10 cellular contexts compared by ENCODE assay signal in the genomic region with DNA sequence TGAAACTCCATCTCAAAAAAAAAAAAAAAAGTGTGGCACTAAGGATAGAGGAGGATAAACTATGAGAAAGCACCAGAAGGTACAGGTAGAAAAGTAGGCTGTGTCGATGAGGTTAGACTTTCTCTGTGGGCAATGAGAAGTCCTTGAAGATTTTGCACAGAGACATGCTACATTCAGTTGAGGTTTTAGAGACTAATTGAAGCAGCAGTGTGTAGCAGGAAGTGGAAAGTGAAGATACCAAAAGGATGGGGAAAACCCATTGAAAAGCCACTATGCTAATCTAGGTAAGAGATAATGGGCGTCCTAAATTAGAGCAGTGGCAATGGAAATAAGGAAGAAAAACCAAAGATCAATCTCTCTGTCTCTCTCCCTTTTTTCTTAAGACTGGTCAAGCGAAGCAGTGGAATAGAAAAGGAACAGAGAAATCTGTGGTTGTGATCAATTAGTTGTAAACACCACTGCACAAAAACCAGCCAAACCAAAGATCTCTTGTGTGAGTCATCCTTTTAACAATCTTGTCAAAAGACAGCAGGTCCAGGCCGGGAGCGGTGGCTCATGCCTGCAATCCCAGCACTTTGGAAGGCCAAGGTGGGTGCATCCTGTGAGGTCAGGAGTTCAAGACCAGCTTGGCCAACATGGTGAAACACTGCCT. TPM values are rescaled to one million over a fixed set of nuclear protein-coding genes. Genes with fewer than 3 reads are reported as not detected.
DNase-seq lines count a peak whose midpoint lies in the region; ATAC-seq and TF ChIP-seq lines count a peak whose summit lies in the region.
"Had no signal": no experiment of that assay in that cellular context is flagged by ENCODE, and none has a peak within 500 bp of the region (broad histone marks: within the 10 kb centered on the region; RNA-seq: fewer than 3 reads in every experiment).

No MANE protein-coding gene starts in this region.

- peak; percentile 84 for ATAC-seq in HG03135 (IDR thresholded peaks at IDR 0.05; ENCODE audit: unreplicated experiment)

- DNase-seq in activated T-cell treated with anti-CD3 and anti-CD28 coated beads for 24 hours (ENCODE audit: low read depth) (peak; percentile 8), activated T-cell treated with anti-CD3 and anti-CD28 coated beads for 4 hours (no peak), dedifferentiated amniotic fluid mesenchymal stem cell (ENCODE audit: extremely low spot score) (no peak), osteocyte (ENCODE audit: extremely low spot score, unreplicated experiment) (no peak), nephron progenitor cell (no peak)
- peak; percentile 25 for DNase-seq in activated T-cell treated with anti-CD3 and anti-CD28 coated beads, Interleukin-2, amount 50 U/mL, for 1 hour
- DNase-seq: NCI-H1417 had no signal

- TF ChIP-seq CTCF in osteocyte (IDR thresholded peaks at IDR 0.05) (no peak), nephron progenitor cell (IDR thresholded peaks at IDR 0.05) (no peak)

- no peaks in the 10 kb centered on the region for H3K9me3 Mint-ChIP-seq in stimulated activated naive CD8-positive, alpha-beta T cell treated with anti-CD3 and anti-CD28 coated beads, Interleukin-15, Interleukin-2, amounts not matched to agents 100 ng/mL and 50 ng/mL, for 24 hours
- H3K9me3 Mint-ChIP-seq in osteocyte (ENCODE audit: unreplicated experiment) (no peaks in the 10 kb centered on the region), nephron progenitor cell (no peaks in the 10 kb centered on the region)

- H3K36me3 Mint-ChIP-seq in stimulated activated naive CD8-positive, alpha-beta T cell treated with anti-CD3 and anti-CD28 coated beads, Interleukin-15, Interleukin-2, amounts not matched to agents 100 ng/mL and 50 ng/mL, for 24 hours (ENCODE audit: low read depth) = no peaks in the 10 kb centered on the region
- H3K36me3 Mint-ChIP-seq in osteocyte (ENCODE audit: unreplicated experiment) (no peaks in the 10 kb centered on the region), nephron progenitor cell (ENCODE audit: low read depth) (no peaks in the 10 kb centered on the region)

- H3K27me3 Mint-ChIP-seq in stimulated activated naive CD8-positive, alpha-beta T cell treated with anti-CD3 and anti-CD28 coated beads, Interleukin-15, Interleukin-2, amounts not matched to agents 100 ng/mL and 50 ng/mL, for 24 hours = peaks cover 12% of the 10 kb centered on the region
- H3K27me3 Mint-ChIP-seq in osteocyte (ENCODE audit: unreplicated experiment) (peaks cover 56% of the 10 kb centered on the region), nephron progenitor cell (ENCODE audit: low read depth, poor library complexity) (peaks cover 55% of the 10 kb centered on the region)

- peak overlapping the region; percentile 95 for H3K27ac Mint-ChIP-seq in stimulated activated naive CD8-positive, alpha-beta T cell treated with anti-CD3 and anti-CD28 coated beads, Interleukin-15, Interleukin-2, amounts not matched to agents 100 ng/mL and 50 ng/mL, for 24 hours
- no peak overlapping the region for H3K27ac Mint-ChIP-seq in osteocyte (ENCODE audit: unreplicated experiment)
- H3K27ac Mint-ChIP-seq in nephron progenitor cell = no peak overlapping the region

- peaks cover 40% of the 10 kb centered on the region for H3K4me1 Mint-ChIP-seq in stimulated activated naive CD8-positive, alpha-beta T cell treated with anti-CD3 and anti-CD28 coated beads, Interleukin-15, Interleukin-2, amounts not matched to agents 100 ng/mL and 50 ng/mL, for 24 hours (ENCODE audit: low read depth)
- H3K4me1 Mint-ChIP-seq in osteocyte (ENCODE audit: unreplicated experiment) = peaks cover 3% of the 10 kb centered on the region
- no peaks in the 10 kb centered on the region for H3K4me1 Mint-ChIP-seq in nephron progenitor cell

- peak overlapping the region; percentile 63 for H3K4me3 Mint-ChIP-seq in stimulated activated naive CD8-positive, alpha-beta T cell treated with anti-CD3 and anti-CD28 coated beads, Interleukin-15, Interleukin-2, amounts not matched to agents 100 ng/mL and 50 ng/mL, for 24 hours
- H3K4me3 Mint-ChIP-seq in osteocyte (ENCODE audit: unreplicated experiment) = no peak overlapping the region
- H3K4me3 Mint-ChIP-seq in nephron progenitor cell = no peak overlapping the region

RNA-seq across cellular contexts. Expression of a gene that starts 3.5 kb away (rescaled TPM):
- total RNA-seq in osteocyte = not detected in 2 replicates
- total RNA-seq: cardiac septum had no signal

Comparison
In these comparisons a context has a peak if more than half of its experiments do, and no peak if none do; other contexts are left out.
1. DNase-seq: peak in activated T-cell treated with anti-CD3 and anti-CD28 coated beads for 24 hours (single experiment) and activated T-cell treated with anti-CD3 and anti-CD28 coated beads, Interleukin-2, amount 50 U/mL, for 1 hour (single experiment); none in activated T-cell treated with anti-CD3 and anti-CD28 coated beads for 4 hours (single experiment), dedifferentiated amniotic fluid mesenchymal stem cell (single experiment), osteocyte (single experiment) and nephron progenitor cell (single experiment).